ENCODE assay signal across 22 cellular contexts in genomic region chr5:78424680-78425079, GRCh38.
"Had no signal": no experiment of that assay in that cellular context is flagged by ENCODE, and none has a peak within 500 bp of the region (broad histone marks: within the 10 kb centered on the region; RNA-seq: fewer than 3 reads in every experiment).

No MANE protein-coding gene starts in this region.

- DNase-seq: effector memory CD8-positive, alpha-beta T cell; esophagus squamous epithelium; foreskin fibroblast; glutamatergic neuron; immature natural killer cell; left ventricle myocardium superior; mesendoderm; naive B cell; nephron progenitor cell; posterior cingulate gyrus; small intestine; stimulated activated CD4-positive, alpha-beta T cell treated with anti-CD3 and anti-CD28 coated beads, Interleukin-12 subunit alpha, Interleukin-12 subunit beta, amount 100 ng/mL, for 4 hours; stimulated activated naive CD4-positive, alpha-beta T cell had no signal

- H3K27ac Mint-ChIP-seq: dendritic cell treated with granulocyte-macrophage colony-stimulating factor and Interleukin-4, amounts not matched to agents 40 ng/mL and 50 ng/mL, for 4 days; effector memory CD8-positive, alpha-beta T cell; immature natural killer cell; naive B cell; nephron progenitor cell; type B pancreatic cell had no signal

- H3K4me1 ChIP-seq: esophagus squamous epithelium, gastroesophageal sphincter, right atrium auricular region, vagina had no signal

- H3K27me3 ChIP-seq: esophagus squamous epithelium, gastroesophageal sphincter, neutrophil, right atrium auricular region, vagina had no signal

- FAIRE-seq: colon, keratinocyte, small intestine had no signal

- H3K27ac ChIP-seq: esophagus squamous epithelium, gastroesophageal sphincter, neutrophil, right atrium auricular region, vagina had no signal

- H3K4me3 ChIP-seq: esophagus squamous epithelium, gastroesophageal sphincter, lung, right atrium auricular region, vagina had no signal

- H3K27me3 Mint-ChIP-seq: dendritic cell treated with granulocyte-macrophage colony-stimulating factor and Interleukin-4, amounts not matched to agents 40 ng/mL and 50 ng/mL, for 4 days; effector memory CD8-positive, alpha-beta T cell; naive B cell; type B pancreatic cell had no signal

- H3K9me3 Mint-ChIP-seq: effector memory CD8-positive, alpha-beta T cell had no signal

- H3K4me1 Mint-ChIP-seq: immature natural killer cell, naive B cell, nephron progenitor cell had no signal

- H3K4me3 Mint-ChIP-seq: dendritic cell treated with granulocyte-macrophage colony-stimulating factor and Interleukin-4, amounts not matched to agents 40 ng/mL and 50 ng/mL, for 4 days; effector memory CD8-positive, alpha-beta T cell; immature natural killer cell; naive B cell; nephron progenitor cell; type B pancreatic cell had no signal

- H3K9me3 ChIP-seq: esophagus squamous epithelium, gastroesophageal sphincter, neutrophil, right atrium auricular region, vagina had no signal

- ATAC-seq: effector memory CD8-positive, alpha-beta T cell; gastroesophageal sphincter; left ventricle myocardium superior had no signal
